In the genomic region with DNA sequence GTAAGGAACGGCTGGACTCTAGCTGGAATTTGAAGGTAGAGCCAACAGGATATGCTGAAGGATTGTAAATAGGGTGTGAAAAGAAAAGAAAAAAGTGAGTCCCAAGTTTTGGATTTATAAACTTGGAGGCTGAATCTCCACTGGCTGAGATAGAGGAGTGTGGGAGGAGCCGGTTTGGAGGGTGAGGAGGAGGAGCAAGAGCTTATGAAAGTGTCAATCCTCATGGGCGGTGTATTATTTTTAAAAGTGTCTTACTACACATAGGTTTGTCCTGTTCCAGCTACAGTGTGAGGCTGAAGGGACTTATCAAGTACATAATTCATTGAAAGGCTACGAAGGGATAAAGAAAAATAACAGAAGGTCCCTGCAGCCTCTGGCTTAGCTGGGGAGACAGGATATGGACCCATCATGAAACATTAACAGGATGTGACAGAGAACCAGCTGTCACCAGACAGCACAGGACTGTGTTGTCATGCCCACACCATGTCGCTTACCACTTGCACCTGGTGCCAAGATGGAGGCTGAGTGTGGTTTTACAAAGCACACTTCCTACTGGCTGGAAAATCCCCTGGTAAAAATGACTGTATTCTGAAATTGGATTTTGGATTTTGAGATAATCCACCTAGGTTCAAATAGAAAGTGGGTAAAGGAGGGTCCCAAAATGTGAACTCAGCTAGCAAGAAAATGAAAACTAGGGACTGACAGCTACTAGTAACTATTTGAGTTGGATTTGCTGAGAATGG, we compare ENCODE assay signal across 1 cellular context.
TF ChIP-seq lines count a peak whose summit lies in the region.

No MANE protein-coding gene starts in this region.

TF ChIP-seq in GM23338, 12 proteins besides CTCF, POLR2A, EP300 and RAD21 (continued from another document):
- TF ChIP-seq, protein P1, sequence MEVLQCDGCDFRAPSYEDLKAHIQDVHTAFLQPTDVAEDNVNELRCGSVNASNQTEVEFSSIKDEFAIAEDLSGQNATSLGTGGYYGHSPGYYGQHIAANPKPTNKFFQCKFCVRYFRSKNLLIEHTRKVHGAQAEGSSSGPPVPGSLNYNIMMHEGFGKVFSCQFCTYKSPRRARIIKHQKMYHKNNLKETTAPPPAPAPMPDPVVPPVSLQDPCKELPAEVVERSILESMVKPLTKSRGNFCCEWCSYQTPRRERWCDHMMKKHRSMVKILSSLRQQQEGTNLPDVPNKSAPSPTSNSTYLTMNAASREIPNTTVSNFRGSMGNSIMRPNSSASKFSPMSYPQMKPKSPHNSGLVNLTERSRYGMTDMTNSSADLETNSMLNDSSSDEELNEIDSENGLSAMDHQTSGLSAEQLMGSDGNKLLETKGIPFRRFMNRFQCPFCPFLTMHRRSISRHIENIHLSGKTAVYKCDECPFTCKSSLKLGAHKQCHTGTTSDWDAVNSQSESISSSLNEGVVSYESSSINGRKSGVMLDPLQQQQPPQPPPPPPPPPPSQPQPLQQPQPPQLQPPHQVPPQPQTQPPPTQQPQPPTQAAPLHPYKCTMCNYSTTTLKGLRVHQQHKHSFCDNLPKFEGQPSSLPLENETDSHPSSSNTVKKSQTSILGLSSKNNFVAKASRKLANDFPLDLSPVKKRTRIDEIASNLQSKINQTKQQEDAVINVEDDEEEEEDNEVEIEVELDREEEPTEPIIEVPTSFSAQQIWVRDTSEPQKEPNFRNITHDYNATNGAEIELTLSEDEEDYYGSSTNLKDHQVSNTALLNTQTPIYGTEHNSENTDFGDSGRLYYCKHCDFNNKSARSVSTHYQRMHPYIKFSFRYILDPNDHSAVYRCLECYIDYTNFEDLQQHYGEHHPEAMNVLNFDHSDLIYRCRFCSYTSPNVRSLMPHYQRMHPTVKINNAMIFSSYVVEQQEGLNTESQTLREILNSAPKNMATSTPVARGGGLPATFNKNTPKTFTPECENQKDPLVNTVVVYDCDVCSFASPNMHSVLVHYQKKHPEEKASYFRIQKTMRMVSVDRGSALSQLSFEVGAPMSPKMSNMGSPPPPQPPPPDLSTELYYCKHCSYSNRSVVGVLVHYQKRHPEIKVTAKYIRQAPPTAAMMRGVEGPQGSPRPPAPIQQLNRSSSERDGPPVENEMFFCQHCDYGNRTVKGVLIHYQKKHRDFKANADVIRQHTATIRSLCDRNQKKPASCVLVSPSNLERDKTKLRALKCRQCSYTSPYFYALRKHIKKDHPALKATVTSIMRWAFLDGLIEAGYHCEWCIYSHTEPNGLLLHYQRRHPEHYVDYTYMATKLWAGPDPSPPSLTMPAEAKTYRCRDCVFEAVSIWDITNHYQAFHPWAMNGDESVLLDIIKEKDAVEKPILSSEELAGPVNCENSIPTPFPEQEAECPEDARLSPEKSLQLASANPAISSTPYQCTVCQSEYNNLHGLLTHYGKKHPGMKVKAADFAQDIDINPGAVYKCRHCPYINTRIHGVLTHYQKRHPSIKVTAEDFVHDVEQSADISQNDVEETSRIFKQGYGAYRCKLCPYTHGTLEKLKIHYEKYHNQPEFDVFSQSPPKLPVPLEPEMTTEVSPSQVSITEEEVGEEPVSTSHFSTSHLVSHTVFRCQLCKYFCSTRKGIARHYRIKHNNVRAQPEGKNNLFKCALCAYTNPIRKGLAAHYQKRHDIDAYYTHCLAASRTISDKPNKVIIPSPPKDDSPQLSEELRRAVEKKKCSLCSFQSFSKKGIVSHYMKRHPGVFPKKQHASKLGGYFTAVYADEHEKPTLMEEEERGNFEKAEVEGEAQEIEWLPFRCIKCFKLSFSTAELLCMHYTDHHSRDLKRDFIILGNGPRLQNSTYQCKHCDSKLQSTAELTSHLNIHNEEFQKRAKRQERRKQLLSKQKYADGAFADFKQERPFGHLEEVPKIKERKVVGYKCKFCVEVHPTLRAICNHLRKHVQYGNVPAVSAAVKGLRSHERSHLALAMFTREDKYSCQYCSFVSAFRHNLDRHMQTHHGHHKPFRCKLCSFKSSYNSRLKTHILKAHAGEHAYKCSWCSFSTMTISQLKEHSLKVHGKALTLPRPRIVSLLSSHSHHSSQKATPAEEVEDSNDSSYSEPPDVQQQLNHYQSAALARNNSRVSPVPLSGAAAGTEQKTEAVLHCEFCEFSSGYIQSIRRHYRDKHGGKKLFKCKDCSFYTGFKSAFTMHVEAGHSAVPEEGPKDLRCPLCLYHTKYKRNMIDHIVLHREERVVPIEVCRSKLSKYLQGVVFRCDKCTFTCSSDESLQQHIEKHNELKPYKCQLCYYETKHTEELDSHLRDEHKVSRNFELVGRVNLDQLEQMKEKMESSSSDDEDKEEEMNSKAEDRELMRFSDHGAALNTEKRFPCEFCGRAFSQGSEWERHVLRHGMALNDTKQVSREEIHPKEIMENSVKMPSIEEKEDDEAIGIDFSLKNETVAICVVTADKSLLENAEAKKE (CRISPR knock-in tag; IDR thresholded peaks at IDR 0.05) = no peak
- TF ChIP-seq STAT1 (IDR thresholded peaks at IDR 0.05; ENCODE audit: unreplicated experiment) = no peak
